ENCODE assay signal across 1 cellular context in the genomic region with DNA sequence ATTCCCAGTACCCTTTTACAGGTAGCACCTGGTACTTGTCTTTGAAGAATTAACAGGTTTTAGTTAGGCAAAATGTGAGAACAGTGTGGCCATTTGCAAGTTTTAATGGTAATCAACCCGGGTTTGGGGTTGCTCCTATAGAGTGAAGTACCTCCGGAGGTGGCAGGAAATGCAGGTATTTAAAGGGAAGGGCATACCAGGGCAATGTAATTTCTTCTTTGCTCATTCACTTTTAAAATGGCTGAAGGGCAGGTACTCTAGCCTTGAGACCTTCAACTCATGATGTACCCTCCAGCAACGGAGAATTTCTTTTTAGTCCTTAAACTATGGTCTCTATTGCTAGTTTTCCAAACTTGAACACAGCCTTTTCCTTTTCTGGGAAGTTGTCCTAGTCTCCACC.
TF ChIP-seq lines count a peak whose summit lies in the region.

No MANE protein-coding gene starts in this region.

TF ChIP-seq in HepG2, 621 proteins besides CTCF, POLR2A, EP300 and RAD21 (continued from another document):
- TF ChIP-seq, protein P1, sequence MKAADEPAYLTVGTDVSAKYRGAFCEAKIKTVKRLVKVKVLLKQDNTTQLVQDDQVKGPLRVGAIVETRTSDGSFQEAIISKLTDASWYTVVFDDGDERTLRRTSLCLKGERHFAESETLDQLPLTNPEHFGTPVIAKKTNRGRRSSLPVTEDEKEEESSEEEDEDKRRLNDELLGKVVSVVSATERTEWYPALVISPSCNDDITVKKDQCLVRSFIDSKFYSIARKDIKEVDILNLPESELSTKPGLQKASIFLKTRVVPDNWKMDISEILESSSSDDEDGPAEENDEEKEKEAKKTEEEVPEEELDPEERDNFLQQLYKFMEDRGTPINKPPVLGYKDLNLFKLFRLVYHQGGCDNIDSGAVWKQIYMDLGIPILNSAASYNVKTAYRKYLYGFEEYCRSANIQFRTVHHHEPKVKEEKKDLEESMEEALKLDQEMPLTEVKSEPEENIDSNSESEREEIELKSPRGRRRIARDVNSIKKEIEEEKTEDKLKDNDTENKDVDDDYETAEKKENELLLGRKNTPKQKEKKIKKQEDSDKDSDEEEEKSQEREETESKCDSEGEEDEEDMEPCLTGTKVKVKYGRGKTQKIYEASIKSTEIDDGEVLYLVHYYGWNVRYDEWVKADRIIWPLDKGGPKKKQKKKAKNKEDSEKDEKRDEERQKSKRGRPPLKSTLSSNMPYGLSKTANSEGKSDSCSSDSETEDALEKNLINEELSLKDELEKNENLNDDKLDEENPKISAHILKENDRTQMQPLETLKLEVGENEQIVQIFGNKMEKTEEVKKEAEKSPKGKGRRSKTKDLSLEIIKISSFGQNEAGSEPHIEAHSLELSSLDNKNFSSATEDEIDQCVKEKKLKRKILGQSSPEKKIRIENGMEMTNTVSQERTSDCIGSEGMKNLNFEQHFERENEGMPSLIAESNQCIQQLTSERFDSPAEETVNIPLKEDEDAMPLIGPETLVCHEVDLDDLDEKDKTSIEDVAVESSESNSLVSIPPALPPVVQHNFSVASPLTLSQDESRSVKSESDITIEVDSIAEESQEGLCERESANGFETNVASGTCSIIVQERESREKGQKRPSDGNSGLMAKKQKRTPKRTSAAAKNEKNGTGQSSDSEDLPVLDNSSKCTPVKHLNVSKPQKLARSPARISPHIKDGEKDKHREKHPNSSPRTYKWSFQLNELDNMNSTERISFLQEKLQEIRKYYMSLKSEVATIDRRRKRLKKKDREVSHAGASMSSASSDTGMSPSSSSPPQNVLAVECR (CRISPR knock-in tag; IDR thresholded peaks at IDR 0.05; ENCODE audit: borderline replicate concordance), result no peak
- TF ChIP-seq, protein P2, sequence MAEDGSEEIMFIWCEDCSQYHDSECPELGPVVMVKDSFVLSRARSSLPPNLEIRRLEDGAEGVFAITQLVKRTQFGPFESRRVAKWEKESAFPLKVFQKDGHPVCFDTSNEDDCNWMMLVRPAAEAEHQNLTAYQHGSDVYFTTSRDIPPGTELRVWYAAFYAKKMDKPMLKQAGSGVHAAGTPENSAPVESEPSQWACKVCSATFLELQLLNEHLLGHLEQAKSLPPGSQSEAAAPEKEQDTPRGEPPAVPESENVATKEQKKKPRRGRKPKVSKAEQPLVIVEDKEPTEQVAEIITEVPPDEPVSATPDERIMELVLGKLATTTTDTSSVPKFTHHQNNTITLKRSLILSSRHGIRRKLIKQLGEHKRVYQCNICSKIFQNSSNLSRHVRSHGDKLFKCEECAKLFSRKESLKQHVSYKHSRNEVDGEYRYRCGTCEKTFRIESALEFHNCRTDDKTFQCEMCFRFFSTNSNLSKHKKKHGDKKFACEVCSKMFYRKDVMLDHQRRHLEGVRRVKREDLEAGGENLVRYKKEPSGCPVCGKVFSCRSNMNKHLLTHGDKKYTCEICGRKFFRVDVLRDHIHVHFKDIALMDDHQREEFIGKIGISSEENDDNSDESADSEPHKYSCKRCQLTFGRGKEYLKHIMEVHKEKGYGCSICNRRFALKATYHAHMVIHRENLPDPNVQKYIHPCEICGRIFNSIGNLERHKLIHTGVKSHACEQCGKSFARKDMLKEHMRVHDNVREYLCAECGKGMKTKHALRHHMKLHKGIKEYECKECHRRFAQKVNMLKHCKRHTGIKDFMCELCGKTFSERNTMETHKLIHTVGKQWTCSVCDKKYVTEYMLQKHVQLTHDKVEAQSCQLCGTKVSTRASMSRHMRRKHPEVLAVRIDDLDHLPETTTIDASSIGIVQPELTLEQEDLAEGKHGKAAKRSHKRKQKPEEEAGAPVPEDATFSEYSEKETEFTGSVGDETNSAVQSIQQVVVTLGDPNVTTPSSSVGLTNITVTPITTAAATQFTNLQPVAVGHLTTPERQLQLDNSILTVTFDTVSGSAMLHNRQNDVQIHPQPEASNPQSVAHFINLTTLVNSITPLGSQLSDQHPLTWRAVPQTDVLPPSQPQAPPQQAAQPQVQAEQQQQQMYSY (CRISPR knock-in tag; IDR thresholded peaks at IDR 0.05), result no peak
- TF ChIP-seq, protein P3, sequence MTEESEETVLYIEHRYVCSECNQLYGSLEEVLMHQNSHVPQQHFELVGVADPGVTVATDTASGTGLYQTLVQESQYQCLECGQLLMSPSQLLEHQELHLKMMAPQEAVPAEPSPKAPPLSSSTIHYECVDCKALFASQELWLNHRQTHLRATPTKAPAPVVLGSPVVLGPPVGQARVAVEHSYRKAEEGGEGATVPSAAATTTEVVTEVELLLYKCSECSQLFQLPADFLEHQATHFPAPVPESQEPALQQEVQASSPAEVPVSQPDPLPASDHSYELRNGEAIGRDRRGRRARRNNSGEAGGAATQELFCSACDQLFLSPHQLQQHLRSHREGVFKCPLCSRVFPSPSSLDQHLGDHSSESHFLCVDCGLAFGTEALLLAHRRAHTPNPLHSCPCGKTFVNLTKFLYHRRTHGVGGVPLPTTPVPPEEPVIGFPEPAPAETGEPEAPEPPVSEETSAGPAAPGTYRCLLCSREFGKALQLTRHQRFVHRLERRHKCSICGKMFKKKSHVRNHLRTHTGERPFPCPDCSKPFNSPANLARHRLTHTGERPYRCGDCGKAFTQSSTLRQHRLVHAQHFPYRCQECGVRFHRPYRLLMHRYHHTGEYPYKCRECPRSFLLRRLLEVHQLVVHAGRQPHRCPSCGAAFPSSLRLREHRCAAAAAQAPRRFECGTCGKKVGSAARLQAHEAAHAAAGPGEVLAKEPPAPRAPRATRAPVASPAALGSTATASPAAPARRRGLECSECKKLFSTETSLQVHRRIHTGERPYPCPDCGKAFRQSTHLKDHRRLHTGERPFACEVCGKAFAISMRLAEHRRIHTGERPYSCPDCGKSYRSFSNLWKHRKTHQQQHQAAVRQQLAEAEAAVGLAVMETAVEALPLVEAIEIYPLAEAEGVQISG (CRISPR knock-in tag; IDR thresholded peaks at IDR 0.05), result no peak
- no peak for TF ChIP-seq ZNF350 (CRISPR knock-in tag; IDR thresholded peaks at IDR 0.05; ENCODE audit: borderline replicate concordance, low read depth)
- TF ChIP-seq YY1 (IDR thresholded peaks at IDR 0.05; ENCODE audit: insufficient read depth, insufficient replicate concordance, low read depth, low read length), result peak; percentile 39
- 0 out of 2 replicates have a peak, but pooled peaks have one; percentile 5 for TF ChIP-seq NCOR1 (IDR thresholded peaks at IDR 0.05; ENCODE audit: borderline replicate concordance, low read length)
- no peak for TF ChIP-seq ATF1 (CRISPR knock-in tag; IDR thresholded peaks at IDR 0.05)
- peak; percentile 52; the same call in 1 of the 2 replicates for TF ChIP-seq NFIC (IDR thresholded peaks at IDR 0.05; ENCODE audit: low read length)
- no peak for TF ChIP-seq ARNT (IDR thresholded peaks at IDR 0.05)
- TF ChIP-seq ZNF256 (CRISPR knock-in tag; conservative IDR thresholded peaks at IDR 0.05), result no peak
- no peak for TF ChIP-seq THAP11 (CRISPR knock-in tag; IDR thresholded peaks at IDR 0.05)
- TF ChIP-seq, protein P4, sequence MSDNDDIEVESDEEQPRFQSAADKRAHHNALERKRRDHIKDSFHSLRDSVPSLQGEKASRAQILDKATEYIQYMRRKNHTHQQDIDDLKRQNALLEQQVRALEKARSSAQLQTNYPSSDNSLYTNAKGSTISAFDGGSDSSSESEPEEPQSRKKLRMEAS (IDR thresholded peaks at IDR 0.05), result 0 out of 2 replicates have a peak, but pooled peaks have one; percentile 16
- no peak for TF ChIP-seq SMYD3 (CRISPR knock-in tag; IDR thresholded peaks at IDR 0.05)
